1 cellular context compared by ENCODE assay signal in the genomic region with DNA sequence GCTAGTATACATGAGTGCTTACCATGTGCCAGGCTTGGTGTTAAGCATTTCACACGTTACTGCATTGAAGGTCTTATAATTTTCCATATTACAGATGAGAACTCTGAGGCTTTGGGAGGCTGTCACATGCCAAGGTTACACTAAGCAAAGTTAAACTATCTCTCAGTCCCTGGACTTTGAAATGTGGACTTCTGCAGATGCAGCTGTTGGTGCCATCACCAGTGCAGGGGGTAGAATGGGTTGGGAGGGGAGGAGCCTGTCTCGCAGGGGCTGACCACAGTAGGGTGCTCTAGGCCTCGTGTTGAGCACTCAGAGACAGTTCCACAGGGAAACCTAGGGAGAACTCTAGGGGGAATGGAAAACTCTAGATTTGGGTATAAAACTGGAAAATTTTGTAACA.
TF ChIP-seq lines count a peak whose summit lies in the region.

No MANE protein-coding gene starts in this region.

TF ChIP-seq in HCT116, 20 proteins besides CTCF, POLR2A, EP300 and RAD21 (continued from another document):
- TF ChIP-seq, protein P1, sequence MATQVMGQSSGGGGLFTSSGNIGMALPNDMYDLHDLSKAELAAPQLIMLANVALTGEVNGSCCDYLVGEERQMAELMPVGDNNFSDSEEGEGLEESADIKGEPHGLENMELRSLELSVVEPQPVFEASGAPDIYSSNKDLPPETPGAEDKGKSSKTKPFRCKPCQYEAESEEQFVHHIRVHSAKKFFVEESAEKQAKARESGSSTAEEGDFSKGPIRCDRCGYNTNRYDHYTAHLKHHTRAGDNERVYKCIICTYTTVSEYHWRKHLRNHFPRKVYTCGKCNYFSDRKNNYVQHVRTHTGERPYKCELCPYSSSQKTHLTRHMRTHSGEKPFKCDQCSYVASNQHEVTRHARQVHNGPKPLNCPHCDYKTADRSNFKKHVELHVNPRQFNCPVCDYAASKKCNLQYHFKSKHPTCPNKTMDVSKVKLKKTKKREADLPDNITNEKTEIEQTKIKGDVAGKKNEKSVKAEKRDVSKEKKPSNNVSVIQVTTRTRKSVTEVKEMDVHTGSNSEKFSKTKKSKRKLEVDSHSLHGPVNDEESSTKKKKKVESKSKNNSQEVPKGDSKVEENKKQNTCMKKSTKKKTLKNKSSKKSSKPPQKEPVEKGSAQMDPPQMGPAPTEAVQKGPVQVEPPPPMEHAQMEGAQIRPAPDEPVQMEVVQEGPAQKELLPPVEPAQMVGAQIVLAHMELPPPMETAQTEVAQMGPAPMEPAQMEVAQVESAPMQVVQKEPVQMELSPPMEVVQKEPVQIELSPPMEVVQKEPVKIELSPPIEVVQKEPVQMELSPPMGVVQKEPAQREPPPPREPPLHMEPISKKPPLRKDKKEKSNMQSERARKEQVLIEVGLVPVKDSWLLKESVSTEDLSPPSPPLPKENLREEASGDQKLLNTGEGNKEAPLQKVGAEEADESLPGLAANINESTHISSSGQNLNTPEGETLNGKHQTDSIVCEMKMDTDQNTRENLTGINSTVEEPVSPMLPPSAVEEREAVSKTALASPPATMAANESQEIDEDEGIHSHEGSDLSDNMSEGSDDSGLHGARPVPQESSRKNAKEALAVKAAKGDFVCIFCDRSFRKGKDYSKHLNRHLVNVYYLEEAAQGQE (IDR thresholded peaks at IDR 0.05; ENCODE audit: low read depth), result no peak
- no peak for TF ChIP-seq CEBPB (IDR thresholded peaks at IDR 0.05; ENCODE audit: low read depth)
- TF ChIP-seq POLR2AphosphoS5 (IDR thresholded peaks at IDR 0.05; ENCODE audit: low read depth, low read length), result no peak
- no peak for TF ChIP-seq ZFX (IDR thresholded peaks at IDR 0.05)
- no peak for TF ChIP-seq YY1 (IDR thresholded peaks at IDR 0.05; ENCODE audit: extremely low read depth, insufficient replicate concordance, low read depth, low read length)
- no peak for TF ChIP-seq ZNF274 (IDR thresholded peaks at IDR 0.05; ENCODE audit: low read depth, low read length)
- TF ChIP-seq, protein P2, sequence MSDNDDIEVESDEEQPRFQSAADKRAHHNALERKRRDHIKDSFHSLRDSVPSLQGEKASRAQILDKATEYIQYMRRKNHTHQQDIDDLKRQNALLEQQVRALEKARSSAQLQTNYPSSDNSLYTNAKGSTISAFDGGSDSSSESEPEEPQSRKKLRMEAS (IDR thresholded peaks at IDR 0.05), result no peak
- no peak for TF ChIP-seq SRF (IDR thresholded peaks at IDR 0.05; ENCODE audit: low read depth)
- TF ChIP-seq ELF1 (IDR thresholded peaks at IDR 0.05; ENCODE audit: borderline replicate concordance, low read depth), result no peak
- TF ChIP-seq CBX3 (IDR thresholded peaks at IDR 0.05; ENCODE audit: low read depth), result no peak
- no peak for TF ChIP-seq FOSL1 (IDR thresholded peaks at IDR 0.05; ENCODE audit: low read depth)
- TF ChIP-seq EGR1 (IDR thresholded peaks at IDR 0.05; ENCODE audit: low read depth), result no peak
- TF ChIP-seq ATF3 (IDR thresholded peaks at IDR 0.05), result no peak
